ENCODE assay signal across 15 cellular contexts in the genomic region with DNA sequence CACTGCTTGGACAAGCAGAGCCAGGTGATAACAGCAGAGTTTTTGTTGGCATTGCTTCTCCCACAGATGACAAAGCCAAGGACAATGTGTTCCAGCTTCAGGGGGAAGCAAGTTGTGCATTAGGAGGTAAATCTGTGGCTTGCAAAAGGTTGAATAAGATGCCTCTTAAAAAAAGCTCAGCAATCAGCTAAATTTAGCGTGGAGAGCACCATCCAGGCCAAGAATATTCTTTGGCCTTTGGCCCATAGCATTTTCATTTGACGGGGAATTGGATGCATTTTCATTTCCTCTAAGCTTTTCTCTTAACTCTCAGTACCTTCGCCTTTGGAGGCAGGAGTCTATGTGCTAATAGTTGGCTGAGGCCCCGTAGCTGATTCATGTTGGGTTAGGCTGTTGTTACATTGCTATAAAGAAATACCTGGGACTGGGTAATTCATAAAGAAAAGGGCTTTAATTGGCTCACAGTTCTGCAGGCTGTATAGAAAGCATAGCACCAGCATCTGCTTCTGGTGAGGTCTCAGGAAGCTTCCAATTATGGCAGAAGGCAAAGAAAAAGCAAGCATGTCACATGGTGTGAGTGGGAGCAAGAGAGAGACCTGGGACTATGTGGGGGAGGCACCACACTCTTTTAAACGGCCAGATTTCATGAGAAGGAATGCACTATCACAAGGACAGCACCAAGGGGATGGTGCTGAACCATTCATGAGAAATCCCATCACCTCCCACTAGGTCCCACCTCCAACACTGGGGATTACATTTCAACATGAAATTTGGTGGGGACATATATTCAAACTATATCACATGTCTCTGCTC.
DNase-seq lines count a peak whose midpoint lies in the region; ATAC-seq and TF ChIP-seq lines count a peak whose summit lies in the region.
"Had no signal": no experiment of that assay in that cellular context is flagged by ENCODE, and none has a peak within 500 bp of the region (broad histone marks: within the 10 kb centered on the region; RNA-seq: fewer than 3 reads in every experiment).

No MANE protein-coding gene starts in this region.

- no peaks in the 10 kb centered on the region for H3K79me2 ChIP-seq in Karpas-422 (ENCODE audit: low read length)
- H3K79me2 ChIP-seq: parathyroid adenoma had no signal

- no peak overlapping the region for H3K27ac ChIP-seq in Karpas-422 (ENCODE audit: low read length)
- H3K27ac ChIP-seq: parathyroid adenoma had no signal

- no peaks in the 10 kb centered on the region for H3K9me2 ChIP-seq in Karpas-422 (replicated peaks; ENCODE audit: insufficient read depth, low read length)

- 0 out of 2 replicates have a peak, but pooled peaks cover 3% of the 10 kb centered on the region for H3K27me3 ChIP-seq in Karpas-422 (ENCODE audit: low read length)

- H2AFZ ChIP-seq in Karpas-422 (ENCODE audit: low read length), result no peak overlapping the region
- H2AFZ ChIP-seq: parathyroid adenoma had no signal

- TF ChIP-seq CTCF in fibroblast of the aortic adventitia (IDR thresholded peaks at IDR 0.05; ENCODE audit: insufficient read depth, low read length), result no peak

- ATAC-seq in sciatic nerve, result peak; percentile 69
- ATAC-seq: Panc1 had no signal

- H4K20me1 ChIP-seq in Karpas-422 (ENCODE audit: insufficient read depth, low read depth, low read length), result no peaks in the 10 kb centered on the region

- H3K4me2 ChIP-seq in Karpas-422 (ENCODE audit: low read depth, low read length, poor library complexity, severe bottlenecking), result no peak overlapping the region

- H3K4me1 ChIP-seq in Karpas-422 (ENCODE audit: low read length), result no peaks in the 10 kb centered on the region
- H3K4me1 ChIP-seq: parathyroid adenoma had no signal

- intact Hi-C loops in sciatic nerve (cut with DNase I) (no loop called here), posterior vena cava (cut with DNase I) (no loop called here)

- DNase-seq in GM04504 (ENCODE audit: low read depth) (peak; percentile 45), amniotic epithelial cell (ENCODE audit: low read depth) (peak; percentile 57), fibroblast of the aortic adventitia (ENCODE audit: low read depth) (peak; percentile 98), sciatic nerve (ENCODE audit: low spot score) (no peak), Karpas-422 (no peak), LoVo (ENCODE audit: low spot score) (no peak), globus pallidus (ENCODE audit: low spot score) (no peak), posterior vena cava (ENCODE audit: low spot score) (no peak)
- DNase-seq: activated naive CD4-positive, alpha-beta T cell treated with Interleukin-2 at 50 U/mL for 16 hours; GDM1; Kasumi-1; NCI-H2171; stimulated activated CD4-positive, alpha-beta T cell treated with anti-CD3 and anti-CD28 coated beads, Interleukin-4, amount 100 ng/mL, for 1 hour had no signal

- no peak overlapping the region for H3K9ac ChIP-seq in Karpas-422 (ENCODE audit: low read length)
- H3K9ac ChIP-seq: parathyroid adenoma had no signal

- H3K36me3 ChIP-seq in Karpas-422 (ENCODE audit: insufficient read depth, low read length), result no peaks in the 10 kb centered on the region

- H3K9me3 ChIP-seq in Karpas-422 (ENCODE audit: low read length), result no peaks in the 10 kb centered on the region

- no peak overlapping the region for H3K4me3 ChIP-seq in fibroblast of the aortic adventitia (ENCODE audit: low read depth, low read length)
- no peak overlapping the region for H3K4me3 ChIP-seq in Karpas-422 (ENCODE audit: low read length)

Comparison
In these comparisons a context has a peak if more than half of its experiments do, and no peak if none do; other contexts are left out.
1. DNase-seq: peak in GM04504 (single experiment), amniotic epithelial cell (single experiment) and fibroblast of the aortic adventitia (single experiment); none in sciatic nerve (single experiment), Karpas-422 (single experiment), LoVo (single experiment), globus pallidus (single experiment) and posterior vena cava (single experiment).